In genomic region chr7:2862831-2863361, GRCh38 we compare ENCODE assay signal across 8 cellular contexts. TPM values are rescaled to one million over a fixed set of nuclear protein-coding genes. Genes with fewer than 3 reads are reported as not detected.
DNase-seq lines count a peak whose midpoint lies in the region; TF ChIP-seq lines count a peak whose summit lies in the region.

No MANE protein-coding gene starts in this region.

- CTCF ChIA-PET in Caco-2 (lab: Charles Lee) = no interaction called here

- peak; percentile 42 for DNase-seq in EL
- no peak for DNase-seq in progenitor cell of endocrine pancreas (ENCODE audit: low spot score, unreplicated experiment)
- DNase-seq in nucleus accumbens (lab: John Stamatoyannopoulos, UW) = no peak
- no peak for DNase-seq in RPMI8226
- no peak for DNase-seq in epidermal melanocyte (ENCODE audit: insufficient read length, low spot score)
- DNase-seq in Caco-2 = no peak

- H3K9me3 ChIP-seq in OCI-LY3 (ENCODE audit: insufficient read depth, low read length) = no peaks in the 10 kb centered on the region
- H3K9me3 ChIP-seq in Caco-2 = no peaks in the 10 kb centered on the region

- peak overlapping the region; percentile 97; the same call in 1 of the 2 replicates for H2AFZ ChIP-seq in OCI-LY3 (ENCODE audit: low read depth, low read length)

- H3K27ac ChIP-seq in OCI-LY3 (ENCODE audit: low read length) (no peak overlapping the region), cingulate gyrus (ENCODE audit: low read depth, low read length) (peak overlapping the region; percentile 77)

- H3K27me3 ChIP-seq in OCI-LY3 (ENCODE audit: low read depth, low read length) = no peaks in the 10 kb centered on the region
- no peaks in the 10 kb centered on the region for H3K27me3 ChIP-seq in Caco-2 (replicated peaks; ENCODE audit: control insufficient read depth, insufficient read depth, low read length)

- H4K20me1 ChIP-seq in OCI-LY3 (ENCODE audit: insufficient read depth, low read length) = no peaks in the 10 kb centered on the region

- POLR2A ChIA-PET in Caco-2 (lab: Charles Lee) = no interaction called here

- H3K4me3 ChIP-seq in OCI-LY3 (ENCODE audit: low read length) (peak overlapping the region; percentile 70; the same call in 1 of the 2 replicates), Caco-2 (ENCODE audit: low read depth, low read length) (no peak overlapping the region)

- peaks cover 33% of the 10 kb centered on the region for H3K4me1 ChIP-seq in OCI-LY3 (ENCODE audit: low read length)
- peaks cover 7% of the 10 kb centered on the region; the same call in 1 of the 2 replicates for H3K4me1 ChIP-seq in Caco-2

- H3K4me1 Mint-ChIP-seq in progenitor cell of endocrine pancreas (ENCODE audit: low read depth) (peaks cover 20% of the 10 kb centered on the region), Caco-2 (ENCODE audit: low read depth, unreplicated experiment) (no peaks in the 10 kb centered on the region)

- peak overlapping the region; percentile 33 for H3K27ac Mint-ChIP-seq in progenitor cell of endocrine pancreas
- no peak overlapping the region for H3K27ac Mint-ChIP-seq in Caco-2 (ENCODE audit: unreplicated experiment)

- TF ChIP-seq CTCF in OCI-LY3 (IDR thresholded peaks at IDR 0.05; ENCODE audit: low read depth, low read length) (no peak), progenitor cell of endocrine pancreas (IDR thresholded peaks at IDR 0.05; ENCODE audit: unreplicated experiment) (no peak), Caco-2 (IDR thresholded peaks at IDR 0.05; ENCODE audit: insufficient read depth in 1 of 2, low read depth in 1 of 2, low read length in 1 of 2, severe bottlenecking in 1 of 2, unreplicated experiment in 1 of 2) (no peak)

- H3K36me3 ChIP-seq in OCI-LY3 (replicated peaks; ENCODE audit: low read depth, low read length) (no peaks in the 10 kb centered on the region), Caco-2 (ENCODE audit: control insufficient read depth, insufficient read depth, low read length) (no peaks in the 10 kb centered on the region)

- H3K9me3 Mint-ChIP-seq in progenitor cell of endocrine pancreas (ENCODE audit: low read depth) = no peaks in the 10 kb centered on the region
- H3K9me3 Mint-ChIP-seq in Caco-2 (ENCODE audit: unreplicated experiment) = no peaks in the 10 kb centered on the region

- peak overlapping the region; percentile 89 for H3K4me2 ChIP-seq in OCI-LY3 (ENCODE audit: low read length)

- H3K4me3 Mint-ChIP-seq in progenitor cell of endocrine pancreas (ENCODE audit: low read depth) = no peak overlapping the region
- no peak overlapping the region for H3K4me3 Mint-ChIP-seq in Caco-2 (ENCODE audit: unreplicated experiment)

- H3K27me3 Mint-ChIP-seq in progenitor cell of endocrine pancreas = no peaks in the 10 kb centered on the region
- no peaks in the 10 kb centered on the region for H3K27me3 Mint-ChIP-seq in Caco-2 (ENCODE audit: insufficient read depth, unreplicated experiment)

- H3K36me3 Mint-ChIP-seq in progenitor cell of endocrine pancreas (ENCODE audit: insufficient read depth) (no peaks in the 10 kb centered on the region), Caco-2 (ENCODE audit: insufficient read depth, unreplicated experiment) (no peaks in the 10 kb centered on the region)

- no TSS peak for BruUV-seq in Caco-2 (replicated peaks; lab: Mats Ljungman, UMichigan)

- H3K79me2 ChIP-seq in OCI-LY3 (ENCODE audit: low read length) = no peaks in the 10 kb centered on the region

- intact Hi-C loops in Caco-2 (cut with micrococcal nuclease; ENCODE audit: unreplicated experiment) = no loop called here

- peak overlapping the region; percentile 60; the same call in 1 of the 2 replicates for H3K9ac ChIP-seq in OCI-LY3 (ENCODE audit: low read length)

RNA-seq across cellular contexts. Expression of gene GNA12, which starts 18.8 kb away (rescaled TPM):
- total RNA-seq in progenitor cell of endocrine pancreas = 65.4 and 68.6 TPM in 2 replicates
- total RNA-seq in Caco-2 (2022) = 59.3 and 63.8 TPM in 2 replicates
